9 cellular contexts compared by ENCODE assay signal in genomic region chr19:6519289-6519688, GRCh38. TPM values are rescaled to one million over a fixed set of nuclear protein-coding genes. Genes with fewer than 3 reads are reported as not detected.
DNase-seq lines count a peak whose midpoint lies in the region; TF ChIP-seq lines count a peak whose summit lies in the region.
"Had no signal": no experiment of that assay in that cellular context is flagged by ENCODE, and none has a peak within 500 bp of the region (broad histone marks: within the 10 kb centered on the region; RNA-seq: fewer than 3 reads in every experiment).

No MANE protein-coding gene starts in this region.

- no peaks in the 10 kb centered on the region for H3K36me3 Mint-ChIP-seq in activated CD4-positive, alpha-beta memory T cell treated with anti-CD3 and anti-CD28 coated beads, Interleukin-2, amount 10 ng/mL, durations not matched to agents 7 days and 5 days (ENCODE audit: low read depth)

- H3K4me3 ChIP-seq in AG04449 (ENCODE audit: low read depth, low read length) (no peak overlapping the region), GM12865 (ENCODE audit: low read depth, low read length) (peak overlapping the region; percentile 69), fibroblast of mammary gland (ENCODE audit: control insufficient read depth, low read depth, low read length) (no peak overlapping the region), right atrium auricular region (no peak overlapping the region)

- POLR2A ChIA-PET in AG04449 (lab: Yijun Ruan, JAX): no interaction called here
- POLR2A ChIA-PET in activated CD4-positive, alpha-beta memory T cell treated with anti-CD3 and anti-CD28 coated beads, Interleukin-2, amount 10 ng/mL, durations not matched to agents 7 days and 5 days (lab: Charles Lee): interaction anchor here (1.1 to 1.3 kb wide), 2 partner anchors 58 to 77 kb away, joined by 3 read pairs; no protein-coding TSS in a partner anchor

- no peaks in the 10 kb centered on the region for H3K27me3 Mint-ChIP-seq in activated CD4-positive, alpha-beta memory T cell treated with anti-CD3 and anti-CD28 coated beads, Interleukin-2, amount 10 ng/mL, durations not matched to agents 7 days and 5 days

- no peak for TF ChIP-seq CTCF in AG04449 (IDR thresholded peaks at IDR 0.05; ENCODE audit: insufficient read depth, low read length, missing control alignments)
- no peak for TF ChIP-seq CTCF in GM12865 (IDR thresholded peaks at IDR 0.05; ENCODE audit: insufficient read depth, low read depth, low read length, missing control alignments)
- TF ChIP-seq CTCF in fibroblast of mammary gland (conservative IDR thresholded peaks at IDR 0.05; ENCODE audit: control insufficient read depth, insufficient read depth, low read depth, low read length): no peak
- TF ChIP-seq CTCF in right atrium auricular region (IDR thresholded peaks at IDR 0.05): no peak

- H3K4me1 Mint-ChIP-seq in activated CD4-positive, alpha-beta memory T cell treated with anti-CD3 and anti-CD28 coated beads, Interleukin-2, amount 10 ng/mL, durations not matched to agents 7 days and 5 days: peaks cover 53% of the 10 kb centered on the region

- peak overlapping the region; percentile 15 for H3K4me3 Mint-ChIP-seq in activated CD4-positive, alpha-beta memory T cell treated with anti-CD3 and anti-CD28 coated beads, Interleukin-2, amount 10 ng/mL, durations not matched to agents 7 days and 5 days

- CTCF ChIA-PET in AG04449 (lab: Yijun Ruan, JAX): interaction anchor here (0.6 to 5.2 kb wide), 2 partner anchors 19 to 113 kb away, joined by 3 to 93 read pairs; no protein-coding TSS in a partner anchor
- CTCF ChIA-PET in activated CD4-positive, alpha-beta memory T cell treated with anti-CD3 and anti-CD28 coated beads, Interleukin-2, amount 10 ng/mL, durations not matched to agents 7 days and 5 days (lab: Charles Lee): interaction anchor here (1.1 to 3.9 kb wide), 4 partner anchors 11 to 344 kb away, joined by 3 to 44 read pairs (median 4); partner anchors contain the start of gene TNFSF9

- H3K4me1 ChIP-seq in right atrium auricular region: peaks cover 0 to 14% of the 10 kb centered on the region in 2 donors

- H3K27me3 ChIP-seq in right atrium auricular region: no peaks in the 10 kb centered on the region

- H3K9me3 Mint-ChIP-seq in activated CD4-positive, alpha-beta memory T cell treated with anti-CD3 and anti-CD28 coated beads, Interleukin-2, amount 10 ng/mL, durations not matched to agents 7 days and 5 days: no peaks in the 10 kb centered on the region

- H3K27ac ChIP-seq in right atrium auricular region: no peak overlapping the region

- peak; percentile 26 for DNase-seq in AG04449 (ENCODE audit: low read depth, low spot score)
- DNase-seq in GM12865 (ENCODE audit: low read depth): peak; percentile 69
- DNase-seq in activated CD4-positive, alpha-beta memory T cell treated with anti-CD3 and anti-CD28 coated beads, Interleukin-2, amount 10 ng/mL, durations not matched to agents 7 days and 5 days: no peak
- peak; percentile 90 for DNase-seq in fibroblast of mammary gland (ENCODE audit: low read depth)
- DNase-seq in amygdala (lab: John Stamatoyannopoulos, UW): no peak
- DNase-seq in right atrium auricular region (ENCODE audit: low spot score): no peak
- no peak for DNase-seq in COR-L47 (lab: John Stamatoyannopoulos, UW)
- DNase-seq in activated gamma-delta T cell (lab: John Stamatoyannopoulos, UW): no peak
- DNase-seq: islet precursor cell had no signal

- H3K27ac Mint-ChIP-seq in activated CD4-positive, alpha-beta memory T cell treated with anti-CD3 and anti-CD28 coated beads, Interleukin-2, amount 10 ng/mL, durations not matched to agents 7 days and 5 days: peak overlapping the region; percentile 50

- no peaks in the 10 kb centered on the region for H3K9me3 ChIP-seq in right atrium auricular region

- no peaks in the 10 kb centered on the region for H3K36me3 ChIP-seq in right atrium auricular region

RNA-seq across cellular contexts. Expression of gene TNFSF9, which starts 11.5 kb away (rescaled TPM):
- 1 to 10 TPM; 5.7 to 5.8 TPM for total RNA-seq in activated CD4-positive, alpha-beta memory T cell treated with anti-CD3 and anti-CD28 coated beads, Interleukin-2, amount 10 ng/mL, durations not matched to agents 7 days and 5 days
- total RNA-seq in right atrium auricular region: under 1 TPM in 1 of 2 donors, not detected in 1; 0.43 TPM

RNA-seq across cellular contexts. Expression of gene TUBB4A, which starts 17.2 kb away (rescaled TPM):
- total RNA-seq in activated CD4-positive, alpha-beta memory T cell treated with anti-CD3 and anti-CD28 coated beads, Interleukin-2, amount 10 ng/mL, durations not matched to agents 7 days and 5 days: 1 to 10 TPM; 2.5 to 3.0 TPM
- total RNA-seq in right atrium auricular region: 1 to 10 TPM in 1 of 2 donors, under 1 TPM in 1; 0.83 to 2.3 TPM

RNA-seq across cellular contexts. Expression of gene DENND1C, which starts 37.7 kb away (rescaled TPM):
- total RNA-seq in activated CD4-positive, alpha-beta memory T cell treated with anti-CD3 and anti-CD28 coated beads, Interleukin-2, amount 10 ng/mL, durations not matched to agents 7 days and 5 days: 100 to 1,000 TPM in 1 of 2 experiments, 10 to 100 TPM in 1; 97.2 to 101 TPM
- total RNA-seq in right atrium auricular region: under 1 TPM; 0.30 to 0.75 TPM

RNA-seq across cellular contexts. Expression of gene CRB3, which starts 55.2 kb away (rescaled TPM):
- under 1 TPM; 0.63 to 0.93 TPM for total RNA-seq in activated CD4-positive, alpha-beta memory T cell treated with anti-CD3 and anti-CD28 coated beads, Interleukin-2, amount 10 ng/mL, durations not matched to agents 7 days and 5 days
- 1 to 10 TPM in 1 of 2 donors, under 1 TPM in 1; 0.33 to 2.5 TPM for total RNA-seq in right atrium auricular region

RNA-seq across cellular contexts. Expression of gene SLC25A23, which starts 59.7 kb away (rescaled TPM):
- 10 to 100 TPM; 30.0 to 35.7 TPM for total RNA-seq in activated CD4-positive, alpha-beta memory T cell treated with anti-CD3 and anti-CD28 coated beads, Interleukin-2, amount 10 ng/mL, durations not matched to agents 7 days and 5 days
- total RNA-seq in right atrium auricular region: 100 to 1,000 TPM in 1 of 2 donors, 10 to 100 TPM in 1; 88.7 to 103 TPM

Comparison
In these comparisons a context has a peak if more than half of its experiments do, and no peak if none do; other contexts are left out.
1. DNase-seq: peak in AG04449 (single experiment), GM12865 (single experiment) and fibroblast of mammary gland (single experiment); none in activated CD4-positive, alpha-beta memory T cell treated with anti-CD3 and anti-CD28 coated beads, Interleukin-2, amount 10 ng/mL, durations not matched to agents 7 days and 5 days (single experiment), amygdala (0 of 56), right atrium auricular region (single experiment), COR-L47 (single experiment) and activated gamma-delta T cell (single experiment).
2. RNA of gene TNFSF9, which starts 11.5 kb away (total RNA-seq): 5.7 to 5.8 TPM in activated CD4-positive, alpha-beta memory T cell treated with anti-CD3 and anti-CD28 coated beads, Interleukin-2, amount 10 ng/mL, durations not matched to agents 7 days and 5 days; 0.43 TPM in right atrium auricular region; every median in the first group is over 4 times any median in the second.
3. RNA of gene DENND1C, which starts 37.7 kb away (total RNA-seq): 97.2 to 101 TPM in activated CD4-positive, alpha-beta memory T cell treated with anti-CD3 and anti-CD28 coated beads, Interleukin-2, amount 10 ng/mL, durations not matched to agents 7 days and 5 days; 0.30 to 0.75 TPM in right atrium auricular region; every median in the first group is over 10 times any median in the second.